28 cellular contexts compared by ENCODE assay signal in genomic region chr7:1478480-1478879, GRCh38.
"Had no signal": no experiment of that assay in that cellular context is flagged by ENCODE, and none has a peak within 500 bp of the region (broad histone marks: within the 10 kb centered on the region; RNA-seq: fewer than 3 reads in every experiment).

No MANE protein-coding gene starts in this region.

- FAIRE-seq: colon, endometrium, endothelial cell of umbilical vein, frontal cortex had no signal

- H3K27ac ChIP-seq: colonic mucosa, coronary artery, dorsolateral prefrontal cortex, epithelial cell of prostate, esophagus muscularis mucosa, esophagus squamous epithelium, foreskin keratinocyte, gastrocnemius medialis, gastroesophageal sphincter, heart left ventricle, heart right ventricle had no signal

- H3K36me3 ChIP-seq: colonic mucosa had no signal

- DNase-seq: colonic mucosa; cortex of kidney; dermis blood vessel endothelial cell; dorsolateral prefrontal cortex; effector CD4-positive, alpha-beta T cell; effector CD8-positive, alpha-beta T cell; effector memory CD4-positive, alpha-beta T cell; effector memory CD8-positive, alpha-beta T cell; endodermal cell; erythroblast; esophagus squamous epithelium; foreskin fibroblast; foreskin keratinocyte; foreskin melanocyte; gastrocnemius medialis; glutamatergic neuron; head of caudate nucleus; heart left ventricle; heart right ventricle had no signal

- H3K4me1 ChIP-seq: colonic mucosa, gastrocnemius medialis had no signal

- H3K27me3 ChIP-seq: colonic mucosa, dorsolateral prefrontal cortex, esophagus muscularis mucosa, esophagus squamous epithelium, foreskin keratinocyte, gastrocnemius medialis, gastroesophageal sphincter, heart left ventricle, heart right ventricle had no signal

- H3K9me3 ChIP-seq: colonic mucosa, esophagus muscularis mucosa, esophagus squamous epithelium, gastrocnemius medialis, gastroesophageal sphincter, heart left ventricle, heart right ventricle had no signal

- H3K4me3 ChIP-seq: colonic mucosa, coronary artery, dorsolateral prefrontal cortex, esophagus muscularis mucosa, esophagus squamous epithelium, gastrocnemius medialis, gastroesophageal sphincter, heart left ventricle, heart right ventricle had no signal

- ATAC-seq: effector memory CD8-positive, alpha-beta T cell; esophagus mucosa; foreskin keratinocyte; gastrocnemius medialis; gastroesophageal sphincter; heart left ventricle; heart right ventricle had no signal
